Comparison of ENCODE assay signal across 24 cellular contexts in genomic region chr20:58469500-58470129, GRCh38. TPM values are rescaled to one million over a fixed set of nuclear protein-coding genes. Genes with fewer than 3 reads are reported as not detected.
"Had no signal": no experiment of that assay in that cellular context is flagged by ENCODE, and none has a peak within 500 bp of the region (broad histone marks: within the 10 kb centered on the region; RNA-seq: fewer than 3 reads in every experiment).

No MANE protein-coding gene starts in this region.

- DNase-seq: caudate nucleus; colonic mucosa; dermis blood vessel endothelial cell; effector CD4-positive, alpha-beta T cell; heart right ventricle; hypothalamus; kidney glomerular epithelial cell; lower lobe of right lung; natural killer cell; ovary; right cardiac atrium; stimulated activated CD4-positive, alpha-beta T cell treated with anti-CD3 and anti-CD28 coated beads, Interleukin-4, amount 100 ng/mL, for 1 hour; stimulated activated CD8-positive, alpha-beta memory T cell treated with anti-CD3 and anti-CD28 coated beads, Interleukin-4, amount 100 ng/mL, for 48 hours had no signal

- H3K27me3 Mint-ChIP-seq: memory B cell; stimulated activated naive CD8-positive, alpha-beta T cell treated with anti-CD3 and anti-CD28 coated beads, Interleukin-15, Interleukin-2, amounts not matched to agents 100 ng/mL and 50 ng/mL, for 24 hours had no signal

- H3K4me1 ChIP-seq: colonic mucosa, lower lobe of right lung, tibial nerve had no signal

- H3K9me3 ChIP-seq: colonic mucosa, heart right ventricle, lower lobe of right lung, neutrophil, ovary, tibial nerve had no signal

- H3K4me3 Mint-ChIP-seq: memory B cell; mesothelial cell of epicardium; natural killer cell; stimulated activated effector memory CD8-positive, alpha-beta T cell treated with anti-CD3 and anti-CD28 coated beads, Interleukin-12 subunit alpha, Interleukin-12 subunit beta, amount 100 ng/mL, for 72 hours; stimulated activated naive CD8-positive, alpha-beta T cell treated with anti-CD3 and anti-CD28 coated beads, Interleukin-15, Interleukin-2, amounts not matched to agents 100 ng/mL and 50 ng/mL, for 24 hours had no signal

- H3K36me3 Mint-ChIP-seq: memory B cell; mesothelial cell of epicardium; natural killer cell; stimulated activated effector memory CD8-positive, alpha-beta T cell treated with anti-CD3 and anti-CD28 coated beads, Interleukin-12 subunit alpha, Interleukin-12 subunit beta, amount 100 ng/mL, for 72 hours had no signal

- H3K9me3 Mint-ChIP-seq: memory B cell; mesothelial cell of epicardium; natural killer cell; stimulated activated effector memory CD8-positive, alpha-beta T cell treated with anti-CD3 and anti-CD28 coated beads, Interleukin-12 subunit alpha, Interleukin-12 subunit beta, amount 100 ng/mL, for 72 hours; stimulated activated naive CD8-positive, alpha-beta T cell treated with anti-CD3 and anti-CD28 coated beads, Interleukin-15, Interleukin-2, amounts not matched to agents 100 ng/mL and 50 ng/mL, for 24 hours had no signal

- H3K27ac ChIP-seq: colonic mucosa, heart right ventricle, lower lobe of right lung, neutrophil, ovary, tibial nerve had no signal

- ATAC-seq: esophagus mucosa; heart right ventricle; left lobe of liver; lower lobe of right lung; natural killer cell; right cardiac atrium; stimulated activated effector memory CD8-positive, alpha-beta T cell treated with anti-CD3 and anti-CD28 coated beads, Interleukin-12 subunit alpha, Interleukin-12 subunit beta, amount 100 ng/mL, for 72 hours had no signal

- H3K36me3 ChIP-seq: colonic mucosa, heart right ventricle, lower lobe of right lung, neutrophil, ovary, tibial nerve had no signal

- H3K27ac Mint-ChIP-seq: memory B cell; mesothelial cell of epicardium; natural killer cell; stimulated activated effector memory CD8-positive, alpha-beta T cell treated with anti-CD3 and anti-CD28 coated beads, Interleukin-12 subunit alpha, Interleukin-12 subunit beta, amount 100 ng/mL, for 72 hours; stimulated activated naive CD8-positive, alpha-beta T cell treated with anti-CD3 and anti-CD28 coated beads, Interleukin-15, Interleukin-2, amounts not matched to agents 100 ng/mL and 50 ng/mL, for 24 hours had no signal

- H3K27me3 ChIP-seq: colonic mucosa, ovary, tibial nerve had no signal

- H3K4me3 ChIP-seq: colonic mucosa, heart right ventricle, lower lobe of right lung, ovary, tibial nerve had no signal

- H3K4me1 Mint-ChIP-seq: memory B cell; natural killer cell; stimulated activated effector memory CD8-positive, alpha-beta T cell treated with anti-CD3 and anti-CD28 coated beads, Interleukin-12 subunit alpha, Interleukin-12 subunit beta, amount 100 ng/mL, for 72 hours had no signal

RNA-seq across cellular contexts. Expression of gene APCDD1L, which starts 45.6 kb away (rescaled TPM):
- total RNA-seq: cerebellum, frontal cortex, lower lobe of right lung, mesothelial cell of epicardium, natural killer cell, temporal lobe had no signal
